21 cellular contexts compared by ENCODE assay signal in genomic region chr1:114075082-114075481, GRCh38.
"Had no signal": no experiment of that assay in that cellular context is flagged by ENCODE, and none has a peak within 500 bp of the region (broad histone marks: within the 10 kb centered on the region; RNA-seq: fewer than 3 reads in every experiment).

No MANE protein-coding gene starts in this region.

- H3K27ac Mint-ChIP-seq: activated B cell treated with CpG ODN at 0.5 μM for 24 hours; activated CD8-positive, alpha-beta T cell treated with anti-CD3 and anti-CD28 coated beads for 36 hours; activated naive CD4-positive, alpha-beta T cell treated with anti-CD3 and anti-CD28 coated beads, Interleukin-2, amount 50 U/mL, for 24 hours; memory B cell; natural killer cell had no signal

- H3K4me1 ChIP-seq: prostate gland, transverse colon had no signal

- H3K4me1 Mint-ChIP-seq: activated B cell treated with CpG ODN at 0.5 μM for 24 hours; activated naive CD4-positive, alpha-beta T cell treated with anti-CD3 and anti-CD28 coated beads, Interleukin-2, amount 50 U/mL, for 24 hours; memory B cell had no signal

- FAIRE-seq: small intestine had no signal

- H3K27me3 Mint-ChIP-seq: activated CD8-positive, alpha-beta T cell treated with anti-CD3 and anti-CD28 coated beads for 36 hours; activated naive CD4-positive, alpha-beta T cell treated with anti-CD3 and anti-CD28 coated beads, Interleukin-2, amount 50 U/mL, for 24 hours had no signal

- DNase-seq: activated B cell treated with CpG ODN at 0.5 μM for 24 hours; activated CD4-positive, alpha-beta T cell treated with anti-CD3 and anti-CD28 coated beads for 48 hours; activated CD8-positive, alpha-beta T cell treated with anti-CD3 and anti-CD28 coated beads for 36 hours; activated effector memory CD4-positive, alpha-beta T cell treated with anti-CD3 and anti-CD28 coated beads, Interleukin-2, amount 50 U/mL, for 16 hours; activated T-cell treated with anti-CD3 and anti-CD28 coated beads, Interleukin-2, amount 50 U/mL, for 48 hours; dorsolateral prefrontal cortex; erythroblast; left ventricle myocardium superior; natural killer cell; occipital lobe; right cardiac atrium; small intestine; stimulated activated CD4-positive, alpha-beta T cell treated with anti-CD3 and anti-CD28 coated beads, Interleukin-4, amount 100 ng/mL, for 24 hours; stimulated activated naive CD4-positive, alpha-beta T cell treated with Interleukin-2 at 50 U/mL for 16 hours; substantia nigra; transverse colon had no signal

- H3K36me3 Mint-ChIP-seq: memory B cell had no signal

- H3K9me3 ChIP-seq: prostate gland had no signal

- ATAC-seq: activated CD8-positive, alpha-beta T cell treated with anti-CD3 and anti-CD28 coated beads for 36 hours; gastroesophageal sphincter; left ventricle myocardium superior; natural killer cell; right cardiac atrium had no signal

- H3K36me3 ChIP-seq: cardiac muscle cell, gastroesophageal sphincter, prostate gland, transverse colon had no signal

- H3K4me3 Mint-ChIP-seq: activated B cell treated with CpG ODN at 0.5 μM for 24 hours; activated CD8-positive, alpha-beta T cell treated with anti-CD3 and anti-CD28 coated beads for 36 hours; activated naive CD4-positive, alpha-beta T cell treated with anti-CD3 and anti-CD28 coated beads, Interleukin-2, amount 50 U/mL, for 24 hours; memory B cell had no signal

- H3K27me3 ChIP-seq: gastroesophageal sphincter, transverse colon had no signal

- H3K27ac ChIP-seq: cardiac muscle cell, dorsolateral prefrontal cortex, gastroesophageal sphincter, prostate gland, transverse colon had no signal

- H3K4me3 ChIP-seq: cardiac muscle cell, dorsolateral prefrontal cortex, gastroesophageal sphincter, prostate gland, transverse colon had no signal
